8 cellular contexts compared by ENCODE assay signal in genomic region chr5:172005708-172006377, GRCh38. TPM values are rescaled to one million over a fixed set of nuclear protein-coding genes. Genes with fewer than 3 reads are reported as not detected.
DNase-seq lines count a peak whose midpoint lies in the region; ATAC-seq and TF ChIP-seq lines count a peak whose summit lies in the region.

No MANE protein-coding gene starts in this region.

- no peak for TF ChIP-seq CTCF in dorsolateral prefrontal cortex (IDR thresholded peaks at IDR 0.05 in 54 of 56, conservative IDR thresholded peaks at IDR 0.05 in 2 of 56; ENCODE audit: low read depth in 1 of 56, partially characterized antibody in 56 of 56)

- peaks cover 52% of the 10 kb centered on the region for H3K4me1 Mint-ChIP-seq in activated CD4-positive, alpha-beta T cell treated with anti-CD3 and anti-CD28 coated beads, Interleukin-2, amount 10 ng/mL, durations not matched to agents 24 days and 14 days

- intact Hi-C loops in Right ventricle myocardium inferior (cut with DNase I) = loop anchor here (2.0 to 5.0 kb wide), 2 partner anchors 46 to 93 kb away; no protein-coding TSS in a partner anchor
- intact Hi-C loops in cardiac septum (cut with DNase I) = loop anchor here (2.0 to 5.0 kb wide), 4 partner anchors 47 to 619 kb away; partner anchors contain the start of genes NPM1, STK10 and UBTD2
- intact Hi-C loops in activated CD4-positive, alpha-beta T cell treated with anti-CD3 and anti-CD28 coated beads, Interleukin-2, amount 10 ng/mL, durations not matched to agents 24 days and 14 days (cut with micrococcal nuclease) = loop anchor here (1.0 to 2.0 kb wide), 11 partner anchors 21 to 1051 kb away; partner anchors contain the start of genes CREBRF, NPM1 and STK10
- intact Hi-C loops in dorsolateral prefrontal cortex (cut with DNase I) = loop anchor here (2.0 to 5.0 kb wide), 5 partner anchors 93 to 619 kb away; partner anchors contain the start of genes STK10 (in 2 of the 2), UBTD2 (in 2 of the 2) and NPM1 (in 1 of the 2)

- DNase-seq in Right ventricle myocardium inferior (ENCODE audit: missing footprints) (no peak), cardiac septum (ENCODE audit: low spot score) (no peak), dorsolateral prefrontal cortex (peak in 6 of 10 donors; percentile 10 to 55 (median 34)), lung microvascular endothelial cell (ENCODE audit: low read depth in 2 of 2) (peak; percentile 34 to 36), middle frontal gyrus (ENCODE audit: extremely low spot score, low spot score) (no peak)
- DNase-seq in activated CD4-positive, alpha-beta T cell treated with anti-CD3 and anti-CD28 coated beads, Interleukin-2, amount 10 ng/mL, durations not matched to agents 24 days and 14 days = peak; percentile 78
- peak; percentile 46 for DNase-seq in stimulated activated naive CD8-positive, alpha-beta T cell treated with anti-CD3 and anti-CD28 coated beads, Interleukin-15, Interleukin-2, amounts not matched to agents 100 U/mL and 50 U/mL, for 24 hours

- H3K27me3 Mint-ChIP-seq in activated CD4-positive, alpha-beta T cell treated with anti-CD3 and anti-CD28 coated beads, Interleukin-2, amount 10 ng/mL, durations not matched to agents 24 days and 14 days = no peaks in the 10 kb centered on the region

- H3K27me3 ChIP-seq in dorsolateral prefrontal cortex = no peaks in the 10 kb centered on the region

- H3K9me3 Mint-ChIP-seq in activated CD4-positive, alpha-beta T cell treated with anti-CD3 and anti-CD28 coated beads, Interleukin-2, amount 10 ng/mL, durations not matched to agents 24 days and 14 days = no peaks in the 10 kb centered on the region

- peak overlapping the region; percentile 99 for H3K4me3 Mint-ChIP-seq in activated CD4-positive, alpha-beta T cell treated with anti-CD3 and anti-CD28 coated beads, Interleukin-2, amount 10 ng/mL, durations not matched to agents 24 days and 14 days

- H3K36me3 Mint-ChIP-seq in activated CD4-positive, alpha-beta T cell treated with anti-CD3 and anti-CD28 coated beads, Interleukin-2, amount 10 ng/mL, durations not matched to agents 24 days and 14 days (ENCODE audit: low read depth) = peaks cover 23% of the 10 kb centered on the region

- H3K27ac ChIP-seq in dorsolateral prefrontal cortex = peak overlapping the region; percentile 89 to 100 (median 98)

- peak overlapping the region; percentile 96 for H3K27ac Mint-ChIP-seq in activated CD4-positive, alpha-beta T cell treated with anti-CD3 and anti-CD28 coated beads, Interleukin-2, amount 10 ng/mL, durations not matched to agents 24 days and 14 days

- peak; percentile 11 for ATAC-seq in Right ventricle myocardium inferior
- peak; percentile 9 for ATAC-seq in HG03460 (IDR thresholded peaks at IDR 0.05; ENCODE audit: unreplicated experiment)
- ATAC-seq in stimulated activated naive CD8-positive, alpha-beta T cell treated with anti-CD3 and anti-CD28 coated beads, Interleukin-15, Interleukin-2, amounts not matched to agents 100 U/mL and 50 U/mL, for 24 hours = peak; percentile 7

- H3K4me3 ChIP-seq in dorsolateral prefrontal cortex = peak overlapping the region; percentile 72 to 100 (median 96)

RNA-seq across cellular contexts. Expression of gene FBXW11, which starts 0.6 kb away (rescaled TPM):
- 63.0 TPM for total RNA-seq in Right ventricle myocardium inferior
- 94.4 TPM for total RNA-seq in cardiac septum
- total RNA-seq in activated CD4-positive, alpha-beta T cell treated with anti-CD3 and anti-CD28 coated beads, Interleukin-2, amount 10 ng/mL, durations not matched to agents 24 days and 14 days = 53.3 and 54.4 TPM in 2 replicates
- 100 to 1,000 TPM in 107 of 120 experiments, 10 to 100 TPM in 13; 88.4 to 136 (median 113) TPM for total RNA-seq in dorsolateral prefrontal cortex
- total RNA-seq in lung microvascular endothelial cell = 49.0 and 61.5 TPM in 2 replicates

Comparison
In these comparisons a context has a peak if more than half of its experiments do, and no peak if none do; other contexts are left out.
1. DNase-seq: peak in activated CD4-positive, alpha-beta T cell treated with anti-CD3 and anti-CD28 coated beads, Interleukin-2, amount 10 ng/mL, durations not matched to agents 24 days and 14 days (single experiment), dorsolateral prefrontal cortex (6 of 10), lung microvascular endothelial cell (2 of 2) and stimulated activated naive CD8-positive, alpha-beta T cell treated with anti-CD3 and anti-CD28 coated beads, Interleukin-15, Interleukin-2, amounts not matched to agents 100 U/mL and 50 U/mL, for 24 hours (single experiment); none in Right ventricle myocardium inferior (single experiment), cardiac septum (single experiment) and middle frontal gyrus (single experiment).
2. Peak in every context shown above with its lines, with median percentiles within 50 percentile points of each other: ATAC-seq.